Comparison of ENCODE assay signal across 24 cellular contexts in the genomic region with DNA sequence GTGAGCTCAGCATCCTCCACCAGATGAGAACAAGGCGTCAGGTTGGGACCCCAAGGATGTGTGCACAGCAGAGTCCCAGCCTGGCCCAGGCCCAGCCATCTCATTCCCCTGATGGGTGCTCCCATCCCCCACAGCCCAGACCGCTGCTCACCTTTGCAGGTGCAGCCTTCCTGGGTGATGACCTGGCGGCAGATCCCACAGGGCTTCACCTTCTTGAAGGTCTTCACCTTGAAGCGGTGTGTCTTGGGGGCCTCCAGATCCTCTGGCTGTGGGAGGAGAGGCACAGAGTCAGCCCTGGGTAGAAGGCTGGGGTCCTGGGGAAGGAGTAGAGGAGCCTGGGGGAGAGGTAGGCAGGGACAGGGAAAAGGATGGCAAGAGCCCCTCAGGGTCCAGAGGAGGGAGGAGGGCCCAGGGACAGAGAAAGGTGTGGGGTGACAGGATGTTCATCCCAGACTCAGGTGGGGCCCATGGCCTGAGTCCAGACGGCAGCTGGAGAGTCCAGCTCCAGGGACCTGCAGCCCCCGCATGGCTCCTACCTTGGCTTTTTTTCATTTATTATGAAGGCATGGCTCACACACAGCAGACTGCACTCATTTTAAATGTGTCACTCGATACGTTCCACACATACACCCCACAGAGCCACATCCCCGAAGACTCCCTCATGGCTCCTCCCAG.
"Had no signal": no experiment of that assay in that cellular context is flagged by ENCODE, and none has a peak within 500 bp of the region (broad histone marks: within the 10 kb centered on the region; RNA-seq: fewer than 3 reads in every experiment).

No MANE protein-coding gene starts in this region.

- ATAC-seq: natural killer cell treated with Interleukin-12 subunit alpha and Interleukin-12 subunit beta and Interleukin-15 and Interleukin-18, amount 100 ng/mL, for 72 hours; psoas muscle; right lobe of liver had no signal

- DNase-seq: dermis blood vessel endothelial cell; effector memory CD4-positive, alpha-beta T cell; foreskin melanocyte; hypothalamus; immature natural killer cell; islet precursor cell; naive B cell; psoas muscle; right lobe of liver; stimulated activated CD4-positive, alpha-beta T cell treated with anti-CD3 and anti-CD28 coated beads, Interleukin-2, amount 100 ng/mL, for 24 hours; stimulated activated CD4-positive, alpha-beta T cell treated with anti-CD3 and anti-CD28 coated beads, Interleukin-4, amount 100 ng/mL, for 24 hours; stimulated activated naive CD4-positive, alpha-beta T cell treated with Interleukin-2 at 50 U/mL for 16 hours; stomach; thyroid gland; trophoblast cell had no signal

- H3K4me3 ChIP-seq: coronary artery, esophagus muscularis mucosa, lung, psoas muscle, right lobe of liver, smooth muscle cell, stomach, thyroid gland had no signal

- H3K4me1 Mint-ChIP-seq: immature natural killer cell had no signal

- H3K9me3 ChIP-seq: esophagus muscularis mucosa, neutrophil, psoas muscle, right lobe of liver, stomach, thyroid gland had no signal

- H3K27ac Mint-ChIP-seq: immature natural killer cell; memory B cell; natural killer cell treated with Interleukin-12 subunit alpha and Interleukin-12 subunit beta and Interleukin-15 and Interleukin-18, amount 100 ng/mL, for 72 hours; stimulated activated effector memory CD8-positive, alpha-beta T cell treated with anti-CD3 and anti-CD28 coated beads, Interleukin-12 subunit alpha, Interleukin-12 subunit beta, amount 100 ng/mL, for 72 hours had no signal

- H3K27me3 ChIP-seq: esophagus muscularis mucosa, neutrophil, right lobe of liver, stomach, thyroid gland had no signal

- H3K9me3 Mint-ChIP-seq: immature natural killer cell; memory B cell; naive B cell; natural killer cell treated with Interleukin-12 subunit alpha and Interleukin-12 subunit beta and Interleukin-15 and Interleukin-18, amount 100 ng/mL, for 72 hours; neural crest cell; stimulated activated effector memory CD8-positive, alpha-beta T cell treated with anti-CD3 and anti-CD28 coated beads, Interleukin-12 subunit alpha, Interleukin-12 subunit beta, amount 100 ng/mL, for 72 hours had no signal

- H3K36me3 ChIP-seq: neutrophil, right lobe of liver, stomach, thyroid gland had no signal

- H3K4me3 Mint-ChIP-seq: immature natural killer cell; memory B cell; natural killer cell treated with Interleukin-12 subunit alpha and Interleukin-12 subunit beta and Interleukin-15 and Interleukin-18, amount 100 ng/mL, for 72 hours; neural crest cell; stimulated activated effector memory CD8-positive, alpha-beta T cell treated with anti-CD3 and anti-CD28 coated beads, Interleukin-12 subunit alpha, Interleukin-12 subunit beta, amount 100 ng/mL, for 72 hours had no signal

- H3K36me3 Mint-ChIP-seq: immature natural killer cell; memory B cell; naive B cell; natural killer cell treated with Interleukin-12 subunit alpha and Interleukin-12 subunit beta and Interleukin-15 and Interleukin-18, amount 100 ng/mL, for 72 hours; stimulated activated effector memory CD8-positive, alpha-beta T cell treated with anti-CD3 and anti-CD28 coated beads, Interleukin-12 subunit alpha, Interleukin-12 subunit beta, amount 100 ng/mL, for 72 hours had no signal
